Comparison of ENCODE assay signal across 1 cellular context in the genomic region with DNA sequence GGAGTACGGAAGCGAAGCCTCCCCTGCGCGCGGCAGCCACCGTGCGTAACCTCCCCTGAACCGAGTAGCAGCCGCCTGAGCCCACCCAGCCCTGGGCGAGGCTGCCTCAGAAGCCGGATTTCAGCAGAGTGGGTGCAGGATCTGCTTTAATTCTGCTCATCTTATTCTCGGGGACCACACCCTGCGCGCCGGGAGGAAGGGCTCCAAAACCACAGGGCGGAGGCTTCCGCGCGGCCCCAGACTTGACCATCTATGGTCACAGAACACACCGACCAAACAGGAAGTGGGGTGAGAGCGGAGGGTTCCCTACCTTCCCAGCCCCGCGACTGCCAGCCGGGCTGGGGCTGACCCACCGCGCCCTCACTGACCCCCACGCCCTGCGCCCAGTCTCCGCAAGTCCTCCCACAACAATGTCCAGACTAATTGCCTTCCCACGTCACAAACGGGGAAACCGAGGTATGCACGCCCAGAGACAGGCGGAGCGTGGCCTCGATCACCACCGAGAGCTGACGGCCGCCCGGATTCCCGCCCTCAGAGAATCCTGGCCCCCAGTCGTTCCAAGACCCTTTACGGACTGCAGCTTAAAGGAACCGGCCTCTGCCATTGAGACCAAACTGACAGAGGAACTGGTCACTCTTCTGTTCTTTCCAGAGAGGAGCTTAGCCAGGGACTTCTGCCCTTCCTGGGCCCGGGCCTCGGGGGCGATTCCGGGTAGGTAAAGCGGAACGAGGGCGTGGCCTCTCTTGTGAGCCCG.
TF ChIP-seq lines count a peak whose summit lies in the region.

No MANE protein-coding gene starts in this region.

TF ChIP-seq in K562, 482 proteins besides CTCF, POLR2A, EP300 and RAD21 (continued from another document and continues in another):
- TF ChIP-seq FUS (optimal IDR thresholded peaks at IDR 0.05; ENCODE audit: low read depth, low read length): no peak
- peak; percentile 91 for TF ChIP-seq TAF1 (IDR thresholded peaks at IDR 0.05; ENCODE audit: control insufficient read depth, extremely low read depth, insufficient read depth, low read length, severe bottlenecking)
- no peak; the same call in 1 of the 2 replicates for TF ChIP-seq ZNF165 (CRISPR knock-in tag; IDR thresholded peaks at IDR 0.05; ENCODE audit: borderline replicate concordance)
- TF ChIP-seq MYC (IDR thresholded peaks at IDR 0.05; ENCODE audit: low read depth, low read length): peak; percentile 63; the same call in 1 of the 2 replicates
- TF ChIP-seq MYC (CRISPR knock-in tag; IDR thresholded peaks at IDR 0.05; ENCODE audit: borderline replicate concordance, low read depth): peak; percentile 78; the same call in 1 of the 2 replicates
- no peak for TF ChIP-seq ZNF785 (CRISPR knock-in tag; IDR thresholded peaks at IDR 0.05)
- TF ChIP-seq ZNF644 (tag; IDR thresholded peaks at IDR 0.05; ENCODE audit: low read depth): peak; percentile 91; the same call in 1 of the 2 replicates
- TF ChIP-seq TCFL5 (CRISPR knock-in tag; conservative IDR thresholded peaks at IDR 0.05): no peak
- peak; percentile 82 for TF ChIP-seq ZNF584 (CRISPR knock-in tag; IDR thresholded peaks at IDR 0.05; ENCODE audit: low read depth)
- no peak for TF ChIP-seq CC2D1A (IDR thresholded peaks at IDR 0.05)
- TF ChIP-seq SAFB2 (IDR thresholded peaks at IDR 0.05; ENCODE audit: borderline replicate concordance, low read depth, low read length, severe bottlenecking): no peak
- TF ChIP-seq ZNF12 (CRISPR knock-in tag; IDR thresholded peaks at IDR 0.05): peak; percentile 77; the same call in 1 of the 2 replicates
- TF ChIP-seq ZNF408 (CRISPR knock-in tag; IDR thresholded peaks at IDR 0.05; ENCODE audit: low read depth): no peak
- 0 out of 2 replicates have a peak, but pooled peaks have one; percentile 68 for TF ChIP-seq ZSCAN29 (IDR thresholded peaks at IDR 0.05)
- no peak; the same call in 1 of the 2 replicates for TF ChIP-seq ATF6 (CRISPR knock-in tag; IDR thresholded peaks at IDR 0.05)
- TF ChIP-seq ZNF134 (CRISPR knock-in tag; conservative IDR thresholded peaks at IDR 0.05): 0 out of 2 replicates have a peak, but pooled peaks have one; percentile 12
- peak; percentile 84; the same call in 1 of the 2 replicates for TF ChIP-seq HDAC2 (IDR thresholded peaks at IDR 0.05)
- TF ChIP-seq, protein P1, sequence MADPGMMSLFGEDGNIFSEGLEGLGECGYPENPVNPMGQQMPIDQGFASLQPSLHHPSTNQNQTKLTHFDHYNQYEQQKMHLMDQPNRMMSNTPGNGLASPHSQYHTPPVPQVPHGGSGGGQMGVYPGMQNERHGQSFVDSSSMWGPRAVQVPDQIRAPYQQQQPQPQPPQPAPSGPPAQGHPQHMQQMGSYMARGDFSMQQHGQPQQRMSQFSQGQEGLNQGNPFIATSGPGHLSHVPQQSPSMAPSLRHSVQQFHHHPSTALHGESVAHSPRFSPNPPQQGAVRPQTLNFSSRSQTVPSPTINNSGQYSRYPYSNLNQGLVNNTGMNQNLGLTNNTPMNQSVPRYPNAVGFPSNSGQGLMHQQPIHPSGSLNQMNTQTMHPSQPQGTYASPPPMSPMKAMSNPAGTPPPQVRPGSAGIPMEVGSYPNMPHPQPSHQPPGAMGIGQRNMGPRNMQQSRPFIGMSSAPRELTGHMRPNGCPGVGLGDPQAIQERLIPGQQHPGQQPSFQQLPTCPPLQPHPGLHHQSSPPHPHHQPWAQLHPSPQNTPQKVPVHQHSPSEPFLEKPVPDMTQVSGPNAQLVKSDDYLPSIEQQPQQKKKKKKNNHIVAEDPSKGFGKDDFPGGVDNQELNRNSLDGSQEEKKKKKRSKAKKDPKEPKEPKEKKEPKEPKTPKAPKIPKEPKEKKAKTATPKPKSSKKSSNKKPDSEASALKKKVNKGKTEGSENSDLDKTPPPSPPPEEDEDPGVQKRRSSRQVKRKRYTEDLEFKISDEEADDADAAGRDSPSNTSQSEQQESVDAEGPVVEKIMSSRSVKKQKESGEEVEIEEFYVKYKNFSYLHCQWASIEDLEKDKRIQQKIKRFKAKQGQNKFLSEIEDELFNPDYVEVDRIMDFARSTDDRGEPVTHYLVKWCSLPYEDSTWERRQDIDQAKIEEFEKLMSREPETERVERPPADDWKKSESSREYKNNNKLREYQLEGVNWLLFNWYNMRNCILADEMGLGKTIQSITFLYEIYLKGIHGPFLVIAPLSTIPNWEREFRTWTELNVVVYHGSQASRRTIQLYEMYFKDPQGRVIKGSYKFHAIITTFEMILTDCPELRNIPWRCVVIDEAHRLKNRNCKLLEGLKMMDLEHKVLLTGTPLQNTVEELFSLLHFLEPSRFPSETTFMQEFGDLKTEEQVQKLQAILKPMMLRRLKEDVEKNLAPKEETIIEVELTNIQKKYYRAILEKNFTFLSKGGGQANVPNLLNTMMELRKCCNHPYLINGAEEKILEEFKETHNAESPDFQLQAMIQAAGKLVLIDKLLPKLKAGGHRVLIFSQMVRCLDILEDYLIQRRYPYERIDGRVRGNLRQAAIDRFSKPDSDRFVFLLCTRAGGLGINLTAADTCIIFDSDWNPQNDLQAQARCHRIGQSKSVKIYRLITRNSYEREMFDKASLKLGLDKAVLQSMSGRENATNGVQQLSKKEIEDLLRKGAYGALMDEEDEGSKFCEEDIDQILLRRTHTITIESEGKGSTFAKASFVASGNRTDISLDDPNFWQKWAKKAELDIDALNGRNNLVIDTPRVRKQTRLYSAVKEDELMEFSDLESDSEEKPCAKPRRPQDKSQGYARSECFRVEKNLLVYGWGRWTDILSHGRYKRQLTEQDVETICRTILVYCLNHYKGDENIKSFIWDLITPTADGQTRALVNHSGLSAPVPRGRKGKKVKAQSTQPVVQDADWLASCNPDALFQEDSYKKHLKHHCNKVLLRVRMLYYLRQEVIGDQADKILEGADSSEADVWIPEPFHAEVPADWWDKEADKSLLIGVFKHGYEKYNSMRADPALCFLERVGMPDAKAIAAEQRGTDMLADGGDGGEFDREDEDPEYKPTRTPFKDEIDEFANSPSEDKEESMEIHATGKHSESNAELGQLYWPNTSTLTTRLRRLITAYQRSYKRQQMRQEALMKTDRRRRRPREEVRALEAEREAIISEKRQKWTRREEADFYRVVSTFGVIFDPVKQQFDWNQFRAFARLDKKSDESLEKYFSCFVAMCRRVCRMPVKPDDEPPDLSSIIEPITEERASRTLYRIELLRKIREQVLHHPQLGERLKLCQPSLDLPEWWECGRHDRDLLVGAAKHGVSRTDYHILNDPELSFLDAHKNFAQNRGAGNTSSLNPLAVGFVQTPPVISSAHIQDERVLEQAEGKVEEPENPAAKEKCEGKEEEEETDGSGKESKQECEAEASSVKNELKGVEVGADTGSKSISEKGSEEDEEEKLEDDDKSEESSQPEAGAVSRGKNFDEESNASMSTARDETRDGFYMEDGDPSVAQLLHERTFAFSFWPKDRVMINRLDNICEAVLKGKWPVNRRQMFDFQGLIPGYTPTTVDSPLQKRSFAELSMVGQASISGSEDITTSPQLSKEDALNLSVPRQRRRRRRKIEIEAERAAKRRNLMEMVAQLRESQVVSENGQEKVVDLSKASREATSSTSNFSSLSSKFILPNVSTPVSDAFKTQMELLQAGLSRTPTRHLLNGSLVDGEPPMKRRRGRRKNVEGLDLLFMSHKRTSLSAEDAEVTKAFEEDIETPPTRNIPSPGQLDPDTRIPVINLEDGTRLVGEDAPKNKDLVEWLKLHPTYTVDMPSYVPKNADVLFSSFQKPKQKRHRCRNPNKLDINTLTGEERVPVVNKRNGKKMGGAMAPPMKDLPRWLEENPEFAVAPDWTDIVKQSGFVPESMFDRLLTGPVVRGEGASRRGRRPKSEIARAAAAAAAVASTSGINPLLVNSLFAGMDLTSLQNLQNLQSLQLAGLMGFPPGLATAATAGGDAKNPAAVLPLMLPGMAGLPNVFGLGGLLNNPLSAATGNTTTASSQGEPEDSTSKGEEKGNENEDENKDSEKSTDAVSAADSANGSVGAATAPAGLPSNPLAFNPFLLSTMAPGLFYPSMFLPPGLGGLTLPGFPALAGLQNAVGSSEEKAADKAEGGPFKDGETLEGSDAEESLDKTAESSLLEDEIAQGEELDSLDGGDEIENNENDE (IDR thresholded peaks at IDR 0.05; ENCODE audit: low read depth, low read length): no peak
- TF ChIP-seq RBBP5 (IDR thresholded peaks at IDR 0.05; ENCODE audit: borderline replicate concordance, insufficient read depth, low read length, poor library complexity, severe bottlenecking): peak; percentile 4
- TF ChIP-seq NONO (IDR thresholded peaks at IDR 0.05; ENCODE audit: low read depth in 2 of 2, low read length in 1 of 2): 0 out of 4 replicates have a peak, but pooled peaks of 1 of the 2 experiments have one; percentile 24
- TF ChIP-seq ZNF77 (CRISPR knock-in tag; IDR thresholded peaks at IDR 0.05): no peak
- no peak for TF ChIP-seq CREBBP (IDR thresholded peaks at IDR 0.05; ENCODE audit: low read depth, low read length)
- TF ChIP-seq ZC3H4 (CRISPR knock-in tag; IDR thresholded peaks at IDR 0.05; ENCODE audit: borderline replicate concordance): no peak; the same call in 1 of the 2 replicates
- TF ChIP-seq, protein P2, sequence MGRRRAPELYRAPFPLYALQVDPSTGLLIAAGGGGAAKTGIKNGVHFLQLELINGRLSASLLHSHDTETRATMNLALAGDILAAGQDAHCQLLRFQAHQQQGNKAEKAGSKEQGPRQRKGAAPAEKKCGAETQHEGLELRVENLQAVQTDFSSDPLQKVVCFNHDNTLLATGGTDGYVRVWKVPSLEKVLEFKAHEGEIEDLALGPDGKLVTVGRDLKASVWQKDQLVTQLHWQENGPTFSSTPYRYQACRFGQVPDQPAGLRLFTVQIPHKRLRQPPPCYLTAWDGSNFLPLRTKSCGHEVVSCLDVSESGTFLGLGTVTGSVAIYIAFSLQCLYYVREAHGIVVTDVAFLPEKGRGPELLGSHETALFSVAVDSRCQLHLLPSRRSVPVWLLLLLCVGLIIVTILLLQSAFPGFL (CRISPR knock-in tag; IDR thresholded peaks at IDR 0.05): no peak; the same call in 1 of the 2 replicates
- no peak for TF ChIP-seq ZNF347 (CRISPR knock-in tag; IDR thresholded peaks at IDR 0.05; ENCODE audit: low read depth)
- TF ChIP-seq ZNF311 (CRISPR knock-in tag; IDR thresholded peaks at IDR 0.05): no peak
- no peak for TF ChIP-seq GABPA (tag; conservative IDR thresholded peaks at IDR 0.05; ENCODE audit: low read depth)
- TF ChIP-seq ZNF41 (CRISPR knock-in tag; conservative IDR thresholded peaks at IDR 0.05): peak; percentile 59; the same call in 1 of the 2 replicates
- TF ChIP-seq ZC3H8 (IDR thresholded peaks at IDR 0.05): no peak
- TF ChIP-seq ZNF24 (IDR thresholded peaks at IDR 0.05): peak; percentile 45; the same call in 1 of the 2 replicates
- peak; percentile 81; the same call in 1 of the 2 replicates for TF ChIP-seq BACH1 (tag; IDR thresholded peaks at IDR 0.05)
- peak in 2 of 3 experiments; percentile 58 to 65 for TF ChIP-seq YY1 (IDR thresholded peaks at IDR 0.05; ENCODE audit: borderline replicate concordance in 1 of 3, control insufficient read depth in 1 of 3, extremely low read depth in 1 of 3, insufficient read depth in 3 of 3, insufficient read length in 1 of 3, insufficient replicate concordance in 2 of 3, low read depth in 1 of 3, low read length in 2 of 3)
- no peak for TF ChIP-seq ZBTB8A (IDR thresholded peaks at IDR 0.05; ENCODE audit: partially characterized antibody)
- TF ChIP-seq HMGXB4 (CRISPR knock-in tag; IDR thresholded peaks at IDR 0.05): 0 out of 2 replicates have a peak, but pooled peaks have one; percentile 84
- 0 out of 2 replicates have a peak, but pooled peaks have one; percentile 58 for TF ChIP-seq NR2F6 (CRISPR knock-in tag; IDR thresholded peaks at IDR 0.05)
- no peak for TF ChIP-seq ADNP (tag; IDR thresholded peaks at IDR 0.05)
- no peak for TF ChIP-seq TAL1 (IDR thresholded peaks at IDR 0.05)
- no peak for TF ChIP-seq PCBP2 (IDR thresholded peaks at IDR 0.05; ENCODE audit: low read depth, low read length, poor library complexity, severe bottlenecking)
- TF ChIP-seq MIER1 (IDR thresholded peaks at IDR 0.05; ENCODE audit: low read depth): no peak
- TF ChIP-seq CAMTA2 (CRISPR knock-in tag; conservative IDR thresholded peaks at IDR 0.05): peak; percentile 84
- no peak for TF ChIP-seq BRCA1 (IDR thresholded peaks at IDR 0.05)
- no peak for TF ChIP-seq BRCA1 (CRISPR knock-in tag; IDR thresholded peaks at IDR 0.05)
- peak; percentile 78 for TF ChIP-seq HNRNPL (IDR thresholded peaks at IDR 0.05; ENCODE audit: low read depth, low read length)
- TF ChIP-seq, protein P3, sequence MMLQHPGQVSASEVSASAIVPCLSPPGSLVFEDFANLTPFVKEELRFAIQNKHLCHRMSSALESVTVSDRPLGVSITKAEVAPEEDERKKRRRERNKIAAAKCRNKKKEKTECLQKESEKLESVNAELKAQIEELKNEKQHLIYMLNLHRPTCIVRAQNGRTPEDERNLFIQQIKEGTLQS (IDR thresholded peaks at IDR 0.05): no peak
- TF ChIP-seq, protein P3 (CRISPR knock-in tag; conservative IDR thresholded peaks at IDR 0.05): peak; percentile 89; the same call in 1 of the 2 replicates
- no peak; the same call in 1 of the 2 replicates for TF ChIP-seq HCFC1 (IDR thresholded peaks at IDR 0.05; ENCODE audit: low read depth, low read length)
- TF ChIP-seq ZNF282 (CRISPR knock-in tag; IDR thresholded peaks at IDR 0.05): no peak
- TF ChIP-seq NR2C1 (IDR thresholded peaks at IDR 0.05): no peak
- peak; percentile 31; the same call in 1 of the 2 replicates for TF ChIP-seq NR2C1 (tag; IDR thresholded peaks at IDR 0.05)
- no peak for TF ChIP-seq EZH2 (IDR thresholded peaks at IDR 0.05; ENCODE audit: borderline replicate concordance, low read depth, low read length)
